ENCODE assay signal across 9 cellular contexts in the genomic region with DNA sequence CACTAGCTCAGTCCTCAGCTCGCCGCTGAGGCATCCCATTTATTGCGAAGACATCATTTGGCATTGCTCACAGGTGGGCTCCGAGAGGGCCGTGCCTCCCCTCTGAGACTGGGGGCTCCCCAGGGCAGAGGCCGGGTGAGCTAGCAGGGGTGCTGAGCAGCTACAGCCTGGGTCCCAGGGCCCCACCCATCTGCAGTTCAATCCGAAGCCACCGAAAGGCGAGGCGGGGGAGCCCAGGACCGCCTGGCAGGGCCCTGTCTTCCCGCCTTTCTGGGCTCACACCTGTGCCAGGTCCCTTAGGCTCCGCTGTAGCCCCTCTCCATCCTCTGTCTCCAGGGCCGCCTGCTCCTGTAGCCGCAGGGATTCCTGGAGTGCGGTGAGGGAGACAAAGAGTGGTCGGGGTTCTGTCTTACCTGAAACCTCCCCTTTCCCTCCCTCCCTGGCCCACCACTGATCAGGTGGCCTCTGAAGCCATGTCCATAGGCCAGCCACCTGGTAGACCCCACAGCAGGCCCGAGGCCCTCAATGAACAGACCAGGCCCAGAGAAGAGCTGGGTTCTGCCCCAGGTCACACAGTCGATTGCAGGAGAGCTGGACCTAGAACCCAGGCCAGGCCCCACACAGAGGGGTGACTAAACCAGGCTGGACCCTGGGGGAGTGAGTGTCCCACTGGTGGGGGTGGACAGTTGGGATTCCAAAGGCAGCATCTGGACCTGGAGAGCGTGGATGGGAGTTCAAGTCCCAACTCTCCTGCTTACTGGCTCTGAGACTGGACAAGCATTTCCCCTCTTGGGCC. TPM values are rescaled to one million over a fixed set of nuclear protein-coding genes. Genes with fewer than 3 reads are reported as not detected.
A peak's percentile ranks its signal among the peaks of the same experiment; 100 is the strongest.
DNase-seq lines count a peak whose midpoint lies in the region; ATAC-seq and TF ChIP-seq lines count a peak whose summit lies in the region.
"Had no signal": no experiment of that assay in that cellular context is flagged by ENCODE, and none has a peak within 500 bp of the region (broad histone marks: within the 10 kb centered on the region; RNA-seq: fewer than 3 reads in every experiment).

No MANE protein-coding gene starts in this region.

- peak; percentile 2 for ATAC-seq in esophagus mucosa
- ATAC-seq in aorta (ENCODE audit: low FRiP score), result peak; percentile 0
- ATAC-seq in GM19455 (IDR thresholded peaks at IDR 0.05; ENCODE audit: unreplicated experiment), result no peak

- H2AFZ ChIP-seq in mammary epithelial cell (ENCODE audit: low read depth, low read length) (no peak overlapping the region), neuronal stem cell (ENCODE audit: low read length) (no peak overlapping the region)

- H3K36me3 ChIP-seq in breast epithelium (peaks cover 8% of the 10 kb centered on the region), mammary epithelial cell (ENCODE audit: insufficient read depth, low read length) (peaks cover 12% of the 10 kb centered on the region), neuronal stem cell (replicated peaks in 1 of 2; ENCODE audit: control insufficient read depth in 2 of 2, insufficient read depth in 2 of 2, low read length in 2 of 2) (peaks cover 51 to 77% of the 10 kb centered on the region in 2 donors), aorta (ENCODE audit: control insufficient read depth in 1 of 2, insufficient read depth in 2 of 2, low read length in 1 of 2) (peaks cover 3 to 10% of the 10 kb centered on the region in 2 donors)

- H2BK12ac ChIP-seq in neuronal stem cell (ENCODE audit: low read length), result peak overlapping the region; percentile 91

- H3K14ac ChIP-seq in neuronal stem cell (ENCODE audit: low read length), result peak overlapping the region; percentile 22

- peak overlapping the region; percentile 94 for H3K4ac ChIP-seq in neuronal stem cell (ENCODE audit: low read length)

- DNase-seq in breast epithelium (ENCODE audit: low spot score in 2 of 2), result peak; percentile 21 to 51
- no peak for DNase-seq in mammary epithelial cell
- DNase-seq in neuronal stem cell (ENCODE audit: low spot score), result no peak
- peak; percentile 58 to 76 for DNase-seq in aorta
- no peak for DNase-seq in COLO668 (lab: John Stamatoyannopoulos, UW; ENCODE audit: unreplicated experiment)
- DNase-seq in SW480 (ENCODE audit: low spot score), result no peak

- H3K18ac ChIP-seq in neuronal stem cell (ENCODE audit: low read length), result peak overlapping the region; percentile 6

- H3K4me3 ChIP-seq in breast epithelium, result no peak overlapping the region
- no peak overlapping the region for H3K4me3 ChIP-seq in mammary epithelial cell (replicated peaks in 1 of 3; ENCODE audit: insufficient read depth in 1 of 3, low read depth in 2 of 3, low read length in 3 of 3)
- H3K4me3 ChIP-seq in neuronal stem cell (ENCODE audit: low read length in 2 of 2), result no peak overlapping the region
- H3K4me3 ChIP-seq in aorta (ENCODE audit: low read length in 2 of 2), result no peak overlapping the region

- no peaks in the 10 kb centered on the region for H3K27me3 ChIP-seq in breast epithelium
- H3K27me3 ChIP-seq in mammary epithelial cell (ENCODE audit: insufficient read depth, low read length), result no peaks in the 10 kb centered on the region
- peaks cover 0 to 3% (median 0%) of the 10 kb centered on the region in 3 experiments for H3K27me3 ChIP-seq in neuronal stem cell (ENCODE audit: control insufficient read depth in 3 of 3, insufficient read depth in 3 of 3, low read depth in 1 of 3, low read length in 3 of 3)
- H3K27me3 ChIP-seq in aorta (ENCODE audit: control insufficient read depth in 1 of 2, insufficient read depth in 2 of 2, low read length in 1 of 2), result no peaks in the 10 kb centered on the region

- H4K20me1 ChIP-seq in mammary epithelial cell (ENCODE audit: insufficient read depth, low read length), result no peaks in the 10 kb centered on the region

- H3K9me3 ChIP-seq in breast epithelium, result no peaks in the 10 kb centered on the region
- no peaks in the 10 kb centered on the region for H3K9me3 ChIP-seq in mammary epithelial cell (replicated peaks; ENCODE audit: insufficient read depth, low read length)
- no peaks in the 10 kb centered on the region for H3K9me3 ChIP-seq in neuronal stem cell (replicated peaks in 1 of 2; ENCODE audit: control insufficient read depth in 2 of 2, insufficient read depth in 1 of 2, low read depth in 1 of 2, low read length in 2 of 2)
- no peaks in the 10 kb centered on the region for H3K9me3 ChIP-seq in aorta (ENCODE audit: control insufficient read depth, low read length)

- H3K9ac ChIP-seq in mammary epithelial cell (ENCODE audit: insufficient read depth, low read length) (no peak overlapping the region), neuronal stem cell (ENCODE audit: low read depth, low read length, poor library complexity) (peak overlapping the region; percentile 87)

- TF ChIP-seq CTCF in breast epithelium (IDR thresholded peaks at IDR 0.05), result no peak
- no peak for TF ChIP-seq CTCF in mammary epithelial cell (conservative IDR thresholded peaks at IDR 0.05 in 1 of 2, IDR thresholded peaks at IDR 0.05 in 1 of 2; ENCODE audit: extremely low read depth in 1 of 2, insufficient read depth in 1 of 2, low read depth in 1 of 2, low read length in 2 of 2)

- peak overlapping the region; percentile 31 for H2BK15ac ChIP-seq in neuronal stem cell (ENCODE audit: low read length)

- in situ Hi-C loops in mammary epithelial cell (cut with MboI; ENCODE audit: low sequenced_read_pairs in 2 of 2), result loop anchor here in 1 of 2 donors (25.0 kb wide), 1 partner anchor 406 kb away; no protein-coding TSS in a partner anchor

- H3K79me2 ChIP-seq in mammary epithelial cell (ENCODE audit: insufficient read depth, low read length), result peaks cover 6% of the 10 kb centered on the region

- no peak overlapping the region for H3K27ac ChIP-seq in breast epithelium
- H3K27ac ChIP-seq in mammary epithelial cell (ENCODE audit: insufficient read depth, low read depth, low read length), result no peak overlapping the region
- peak overlapping the region; percentile 13 for H3K27ac ChIP-seq in neuronal stem cell (replicated peaks; ENCODE audit: low read length)
- no peak overlapping the region for H3K27ac ChIP-seq in aorta (ENCODE audit: low read depth in 1 of 2, low read length in 2 of 2)

- H2BK5ac ChIP-seq in neuronal stem cell (ENCODE audit: low read length), result peak overlapping the region; percentile 91

- intact Hi-C loops in breast epithelium (cut with DNase I; ENCODE audit: low total_unique reads) (no loop called here), mammary epithelial cell (cut with micrococcal nuclease) (no loop called here), aorta (cut with DNase I) (no loop called here)

- peak overlapping the region; percentile 56 for H4K91ac ChIP-seq in neuronal stem cell (ENCODE audit: low read depth, low read length, poor library complexity)

- H2BK120ac ChIP-seq in neuronal stem cell (ENCODE audit: low read depth, low read length), result peak overlapping the region; percentile 81

- 94% methylated on average over 20 of the region's 20 CpGs for WGBS in mammary epithelial cell (ENCODE audit: low coverage, missing lambda C conversion rate)
- WGBS in neuronal stem cell (ENCODE audit: extremely low coverage in 2 of 2, insufficient read length in 2 of 2, insufficient replicate concordance in 1 of 2), 2 donors, result no CpG with 5 or more reads among the region's 20 CpGs
- 90 to 93% methylated on average over 20 of the region's 20 CpGs for WGBS in aorta, 2 donors

- dilution Hi-C loops in mammary epithelial cell (cut with HindIII; ENCODE audit: low sequenced_read_pairs), result no loop called here

- BruUV-seq in mammary epithelial cell (replicated peaks; lab: Mats Ljungman, UMichigan), result no TSS peak

- no peaks in the 10 kb centered on the region for H3K4me1 ChIP-seq in breast epithelium
- no peaks in the 10 kb centered on the region for H3K4me1 ChIP-seq in mammary epithelial cell (ENCODE audit: insufficient read depth, low read length)
- H3K4me1 ChIP-seq in neuronal stem cell (ENCODE audit: control insufficient read depth in 2 of 2, insufficient read depth in 1 of 2, low read depth in 1 of 2, low read length in 2 of 2), result no peaks in the 10 kb centered on the region
- no peaks in the 10 kb centered on the region for H3K4me1 ChIP-seq in aorta (ENCODE audit: control insufficient read depth in 1 of 2, insufficient read depth in 2 of 2, low read length in 2 of 2)

- peak overlapping the region; percentile 72 for H2AK5ac ChIP-seq in neuronal stem cell (ENCODE audit: low read depth, low read length)

- peak overlapping the region; percentile 61 for H3K23ac ChIP-seq in neuronal stem cell (ENCODE audit: low read depth, low read length, poor library complexity)

- peak overlapping the region; percentile 24 for H4K8ac ChIP-seq in neuronal stem cell (ENCODE audit: low read depth, low read length)

- CTCF ChIA-PET in mammary epithelial cell (lab: Charles Lee; ENCODE audit: low non-redundant PET), result no interaction called here

- TF ChIP-seq POLR2A in breast epithelium (IDR thresholded peaks at IDR 0.05), result no peak

- H3K4me2 ChIP-seq in mammary epithelial cell (ENCODE audit: insufficient read depth, low read depth, low read length) (no peak overlapping the region), neuronal stem cell (ENCODE audit: insufficient read depth, low read length, poor library complexity, severe bottlenecking) (no peak overlapping the region)

- H3K79me1 ChIP-seq in neuronal stem cell (ENCODE audit: low read depth, low read length), result peaks cover 9% of the 10 kb centered on the region

RNA-seq across cellular contexts. Expression of a gene that starts 18.1 kb away (rescaled TPM):
- 10 to 100 TPM; 36.7 to 53.9 (median 42.7) TPM for total RNA-seq in breast epithelium
- 10 to 100 TPM; 22.7 to 31.9 TPM for total RNA-seq in mammary epithelial cell
- 9.1 TPM for polyA plus RNA-seq in mammary epithelial cell
- polyA minus RNA-seq in mammary epithelial cell, result 16.6 TPM
- total RNA-seq in esophagus mucosa, result 24.7 TPM
- polyA plus RNA-seq in neuronal stem cell (2013, experiment 1 of 2), result 19.8 TPM
- polyA plus RNA-seq in neuronal stem cell (2013, experiment 2 of 2), result 20.3 TPM
- total RNA-seq in aorta, result 10 to 100 TPM; 15.5 to 55.0 TPM
- 1 to 10 TPM; 7.9 to 9.6 TPM for polyA plus RNA-seq in aorta

RNA-seq across cellular contexts. Expression of a gene that starts 35.3 kb away (rescaled TPM):
- total RNA-seq in breast epithelium (under 1 TPM; under 0.01 TPM), mammary epithelial cell (1,000 to 10,000 TPM in 1 of 2 donors, under 1 TPM in 1; under 0.01 to 1,042 TPM), esophagus mucosa (6,387 TPM), aorta (1,000 to 10,000 TPM; 7,231 to 8,154 TPM)
- polyA plus RNA-seq in mammary epithelial cell (not detected), aorta (not detected)
- under 0.01 TPM for polyA minus RNA-seq in mammary epithelial cell
- 14.3 TPM for polyA plus RNA-seq in neuronal stem cell (2013, experiment 1 of 2)
- polyA plus RNA-seq in neuronal stem cell (2013, experiment 2 of 2), result 15.9 TPM
- total RNA-seq: LHCN-M2 had no signal

Comparison
In these comparisons a context has a peak if more than half of its experiments do, and no peak if none do; other contexts are left out.
1. DNase-seq: peak in breast epithelium (2 of 2) and aorta (2 of 2); none in mammary epithelial cell (single experiment), neuronal stem cell (single experiment), COLO668 (single experiment) and SW480 (single experiment).